Comparison of ENCODE assay signal across 9 cellular contexts in genomic region chr4:38753021-38753806, GRCh38. TPM values are rescaled to one million over a fixed set of nuclear protein-coding genes. Genes with fewer than 3 reads are reported as not detected.
DNase-seq lines count a peak whose midpoint lies in the region; ATAC-seq, FAIRE-seq and TF ChIP-seq lines count a peak whose summit lies in the region.
"Had no signal": no experiment of that assay in that cellular context is flagged by ENCODE, and none has a peak within 500 bp of the region (broad histone marks: within the 10 kb centered on the region; RNA-seq: fewer than 3 reads in every experiment).

No MANE protein-coding gene starts in this region.

- peak; percentile 48 for FAIRE-seq in GM12891 (lab: Jason Lieb, UNC)
- FAIRE-seq: islet of Langerhans had no signal

- no peak for TF ChIP-seq POLR2A in GM12891 (IDR thresholded peaks at IDR 0.05; ENCODE audit: low read depth, low read length)

- peak overlapping the region; percentile 37 for H3K27ac ChIP-seq in SJCRH30

- H3K4me1 ChIP-seq in SJCRH30, result peaks cover 11% of the 10 kb centered on the region

- no peak for DNase-seq in GM12891 (ENCODE audit: insufficient read length, low spot score)
- peak; percentile 98 to 99 for DNase-seq in SJCRH30
- peak; percentile 95 for DNase-seq in glomerular visceral epithelial cell (ENCODE audit: extremely low spot score)
- peak; percentile 94 for DNase-seq in posterior vena cava (ENCODE audit: low spot score)
- no peak for DNase-seq in NOMO-1 (lab: John Stamatoyannopoulos, UW; ENCODE audit: unreplicated experiment in 2 of 2)

- no peaks in the 10 kb centered on the region for H3K9me3 ChIP-seq in SJCRH30 (replicated peaks)

- no peaks in the 10 kb centered on the region for H3K36me3 ChIP-seq in SJCRH30

- H3K4me3 ChIP-seq in SJCRH30, result peak overlapping the region; percentile 45

- H3K27me3 ChIP-seq in SJCRH30, result no peaks in the 10 kb centered on the region

- intact Hi-C loops in posterior vena cava (cut with DNase I), result loop anchor here in 1 of 2 donors (5.0 kb wide), 1 partner anchor 1061 kb away; no protein-coding TSS in a partner anchor

- no peak for ATAC-seq in GM18861 (IDR thresholded peaks at IDR 0.05; ENCODE audit: unreplicated experiment)
- no peak for ATAC-seq in GM21825 (IDR thresholded peaks at IDR 0.05; ENCODE audit: unreplicated experiment)
- ATAC-seq in HG02885 (IDR thresholded peaks at IDR 0.05; ENCODE audit: poor library complexity, unreplicated experiment), result no peak

TF ChIP-seq in GM12891, 5 proteins besides CTCF, POLR2A, EP300 and RAD21:
- TF ChIP-seq TAF1 (IDR thresholded peaks at IDR 0.05; ENCODE audit: low read depth, low read length) (no peak), PAX5 (IDR thresholded peaks at IDR 0.05; ENCODE audit: insufficient read depth, low read length, severe bottlenecking) (no peak), SPI1 (IDR thresholded peaks at IDR 0.05; ENCODE audit: low read depth, low read length) (no peak), POU2F2 (IDR thresholded peaks at IDR 0.05; ENCODE audit: low read depth, low read length) (no peak), POLR2AphosphoS5 (IDR thresholded peaks at IDR 0.05; ENCODE audit: low read depth, low read length) (no peak)
TF ChIP-seq in GM12891: peak in this region for 0.

RNA-seq across cellular contexts. Expression of gene TLR10, which starts 29.6 kb away (rescaled TPM):
- 52.6 TPM for polyA plus RNA-seq in GM12891 (2012; ENCODE audit: low read depth, missing spikeins)
- total RNA-seq in SJCRH30 (2014; rRNA removed; shearing (Covaris generic)), result not detected in 2 replicates
- total RNA-seq in posterior vena cava, result under 1 TPM in 1 of 2 donors, not detected in 1; 0.38 TPM

RNA-seq across cellular contexts. Expression of gene TLR1, which starts 51.4 kb away (rescaled TPM):
- 24.5 TPM for polyA plus RNA-seq in GM12891 (2012; ENCODE audit: low read depth, missing spikeins)
- total RNA-seq in SJCRH30 (2014; rRNA removed; shearing (Covaris generic)), result 0.53 and 0.61 TPM in 2 replicates
- total RNA-seq in posterior vena cava, result 10 to 100 TPM; 11.1 to 15.8 TPM

Comparison
In these comparisons a context has a peak if more than half of its experiments do, and no peak if none do; other contexts are left out.
1. DNase-seq: peak in SJCRH30 (2 of 2), glomerular visceral epithelial cell (single experiment) and posterior vena cava (single experiment); none in GM12891 (single experiment) and NOMO-1 (0 of 2).